Comparison of ENCODE assay signal across 6 cellular contexts in the genomic region with DNA sequence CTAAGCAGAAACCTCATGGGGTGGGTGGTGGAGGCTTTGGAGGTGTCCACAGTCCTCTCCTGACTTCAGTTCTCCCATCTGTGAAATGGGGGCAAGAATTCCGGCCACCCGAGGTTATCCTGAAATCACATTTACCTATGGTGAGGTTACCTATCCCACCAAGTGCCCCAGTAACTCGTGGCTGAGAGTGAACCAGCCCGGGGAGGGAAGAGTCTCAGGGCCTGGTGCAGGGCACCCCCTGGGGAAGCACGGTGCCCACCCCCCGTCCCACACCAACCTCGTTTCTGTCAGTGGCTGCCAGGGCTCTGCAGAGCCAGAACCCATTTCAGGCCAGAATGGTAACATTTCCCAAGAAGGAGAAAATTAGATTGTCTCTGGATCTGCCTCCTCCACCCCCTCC.
"Had no signal": no experiment of that assay in that cellular context is flagged by ENCODE, and none has a peak within 500 bp of the region (broad histone marks: within the 10 kb centered on the region; RNA-seq: fewer than 3 reads in every experiment).

No MANE protein-coding gene starts in this region.

- H3K4me3 ChIP-seq: K562 had no signal

- DNase-seq: IMR-90, KBM-7, KG1 had no signal

- H3K27ac ChIP-seq: HL-60 had no signal

- ATAC-seq: HepG2, K562 had no signal
